2 cellular contexts compared by ENCODE assay signal in the genomic region with DNA sequence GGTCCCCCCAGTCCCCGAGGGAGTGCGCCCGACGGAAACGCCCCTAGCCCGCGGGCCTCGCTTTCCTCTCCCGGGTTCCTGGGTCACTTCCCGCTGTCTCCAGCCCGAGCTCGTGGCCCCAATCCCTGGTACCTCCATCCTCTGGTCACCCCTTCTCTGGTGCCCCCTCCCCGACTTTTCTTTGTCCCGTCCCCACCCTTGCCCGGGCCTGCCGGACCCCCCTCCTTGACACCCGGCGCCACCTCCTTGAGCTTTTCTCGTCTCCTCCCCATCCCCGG.
TF ChIP-seq lines count a peak whose summit lies in the region.

No MANE protein-coding gene starts in this region.

TF ChIP-seq in IMR-90, 13 proteins besides CTCF, POLR2A, EP300 and RAD21:
- TF ChIP-seq RFX5 (IDR thresholded peaks at IDR 0.05; ENCODE audit: low read depth, low read length) (no peak), MXI1 (IDR thresholded peaks at IDR 0.05; ENCODE audit: borderline replicate concordance, low read depth, low read length) (no peak), FOS (IDR thresholded peaks at IDR 0.05; ENCODE audit: low read depth, low read length) (no peak), MAFK (IDR thresholded peaks at IDR 0.05; ENCODE audit: low read depth, low read length) (no peak), RCOR1 (IDR thresholded peaks at IDR 0.05; ENCODE audit: insufficient replicate concordance, low read length) (no peak), CHD1 (IDR thresholded peaks at IDR 0.05; ENCODE audit: low read depth, low read length) (no peak), CEBPB (IDR thresholded peaks at IDR 0.05; ENCODE audit: low read depth, low read length) (no peak), BHLHE40 (IDR thresholded peaks at IDR 0.05; ENCODE audit: low read depth, low read length) (no peak), SMC3 (IDR thresholded peaks at IDR 0.05; ENCODE audit: low read depth, low read length) (no peak), MAZ (IDR thresholded peaks at IDR 0.05; ENCODE audit: borderline replicate concordance, low read depth, low read length) (no peak)
- TF ChIP-seq, protein P1, sequence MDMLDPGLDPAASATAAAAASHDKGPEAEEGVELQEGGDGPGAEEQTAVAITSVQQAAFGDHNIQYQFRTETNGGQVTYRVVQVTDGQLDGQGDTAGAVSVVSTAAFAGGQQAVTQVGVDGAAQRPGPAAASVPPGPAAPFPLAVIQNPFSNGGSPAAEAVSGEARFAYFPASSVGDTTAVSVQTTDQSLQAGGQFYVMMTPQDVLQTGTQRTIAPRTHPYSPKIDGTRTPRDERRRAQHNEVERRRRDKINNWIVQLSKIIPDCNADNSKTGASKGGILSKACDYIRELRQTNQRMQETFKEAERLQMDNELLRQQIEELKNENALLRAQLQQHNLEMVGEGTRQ (IDR thresholded peaks at IDR 0.05; ENCODE audit: low read depth, low read length) = no peak
TF ChIP-seq in IMR-90: peak in this region for 0.

TF ChIP-seq in H1, 55 proteins besides CTCF, POLR2A, EP300 and RAD21:
- TF ChIP-seq RBBP5 (IDR thresholded peaks at IDR 0.05; ENCODE audit: borderline replicate concordance, low read depth, low read length) = no peak
- TF ChIP-seq SIX5 (IDR thresholded peaks at IDR 0.05; ENCODE audit: low read depth, low read length) = no peak
- peak; percentile 43; the same call in 1 of the 2 replicates for TF ChIP-seq SUZ12 (IDR thresholded peaks at IDR 0.05; ENCODE audit: low read length)
- no peak for TF ChIP-seq GABPA (IDR thresholded peaks at IDR 0.05; ENCODE audit: borderline replicate concordance, insufficient read depth, low read length)
- TF ChIP-seq PHF8 (conservative IDR thresholded peaks at IDR 0.05; ENCODE audit: low read depth, low read length) = no peak
- no peak for TF ChIP-seq CBX5 (IDR thresholded peaks at IDR 0.05; ENCODE audit: low read depth, low read length)
- TF ChIP-seq TEAD4 (IDR thresholded peaks at IDR 0.05; ENCODE audit: low read depth, low read length) = no peak
- TF ChIP-seq BCL11A (IDR thresholded peaks at IDR 0.05; ENCODE audit: low read depth in 2 of 2, low read length in 2 of 2) = no peak
- no peak for TF ChIP-seq MAFK (IDR thresholded peaks at IDR 0.05; ENCODE audit: low read depth, low read length)
- no peak for TF ChIP-seq POU5F1 (IDR thresholded peaks at IDR 0.05; ENCODE audit: low read depth, low read length)
- TF ChIP-seq ASH2L (IDR thresholded peaks at IDR 0.05; ENCODE audit: low read length) = peak; percentile 41
- TF ChIP-seq ZNF274 (IDR thresholded peaks at IDR 0.05; ENCODE audit: borderline replicate concordance, extremely low read depth, low read length) = no peak
- no peak for TF ChIP-seq CHD2 (IDR thresholded peaks at IDR 0.05; ENCODE audit: low read length)
- TF ChIP-seq TAF7 (optimal IDR thresholded peaks at IDR 0.05; ENCODE audit: borderline replicate concordance, low read depth, low read length) = no peak
- TF ChIP-seq KDM5A (IDR thresholded peaks at IDR 0.05; ENCODE audit: low read length) = no peak
- TF ChIP-seq KDM4A (IDR thresholded peaks at IDR 0.05; ENCODE audit: low read depth, low read length, severe bottlenecking) = peak; percentile 30
- no peak for TF ChIP-seq CTBP2 (IDR thresholded peaks at IDR 0.05; ENCODE audit: borderline replicate concordance, insufficient read depth, insufficient read length, low read length)
- TF ChIP-seq, protein P2, sequence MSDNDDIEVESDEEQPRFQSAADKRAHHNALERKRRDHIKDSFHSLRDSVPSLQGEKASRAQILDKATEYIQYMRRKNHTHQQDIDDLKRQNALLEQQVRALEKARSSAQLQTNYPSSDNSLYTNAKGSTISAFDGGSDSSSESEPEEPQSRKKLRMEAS (IDR thresholded peaks at IDR 0.05) = no peak
- no peak for TF ChIP-seq SP2 (IDR thresholded peaks at IDR 0.05; ENCODE audit: low read length)
- TF ChIP-seq TAF1 (IDR thresholded peaks at IDR 0.05; ENCODE audit: low read depth, low read length) = no peak
- TF ChIP-seq SP1 (IDR thresholded peaks at IDR 0.05; ENCODE audit: low read depth, low read length) = no peak
- TF ChIP-seq HDAC2 (IDR thresholded peaks at IDR 0.05; ENCODE audit: borderline replicate concordance in 1 of 2, low read depth in 2 of 2, low read length in 2 of 2) = no peak
- no peak for TF ChIP-seq JUN (IDR thresholded peaks at IDR 0.05; ENCODE audit: low read depth, low read length)
- TF ChIP-seq, protein P1 (IDR thresholded peaks at IDR 0.05; ENCODE audit: low read length) = no peak
- TF ChIP-seq CHD1 (IDR thresholded peaks at IDR 0.05; ENCODE audit: low read depth, low read length) = no peak
- TF ChIP-seq TBP (IDR thresholded peaks at IDR 0.05; ENCODE audit: low read depth, low read length) = no peak
- TF ChIP-seq RFX5 (IDR thresholded peaks at IDR 0.05; ENCODE audit: borderline replicate concordance, low read depth, low read length) = no peak
